Comparison of ENCODE assay signal across 23 cellular contexts in the genomic region with DNA sequence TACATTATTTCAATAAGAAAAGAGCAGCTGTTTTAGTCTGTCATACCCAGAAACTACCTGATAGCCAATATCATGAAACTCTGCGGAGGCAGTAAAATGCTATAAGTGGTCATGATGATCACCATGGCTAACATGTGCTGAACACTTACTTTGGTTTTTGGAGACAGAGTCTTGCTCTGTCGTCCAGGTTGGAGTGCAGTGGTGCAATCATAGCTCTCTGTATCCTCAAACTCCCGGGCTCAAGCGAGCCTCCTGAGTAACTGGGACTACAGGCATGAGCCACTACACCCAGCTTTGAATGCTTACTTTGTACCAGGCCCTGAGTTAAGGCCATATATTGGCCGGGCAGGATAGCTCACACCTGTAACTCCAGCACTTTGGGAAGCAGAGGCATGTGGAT.
"Had no signal": no experiment of that assay in that cellular context is flagged by ENCODE, and none has a peak within 500 bp of the region (broad histone marks: within the 10 kb centered on the region; RNA-seq: fewer than 3 reads in every experiment).

No MANE protein-coding gene starts in this region.

- H3K4me1 ChIP-seq: SJCRH30 had no signal

- H3K27ac ChIP-seq: brain microvascular endothelial cell, SJCRH30, SK-N-MC had no signal

- ATAC-seq: activated CD8-positive, alpha-beta T cell treated with anti-CD3 and anti-CD28 coated beads for 36 hours; activated T-cell treated with anti-CD3 and anti-CD28 coated beads, Interleukin-2, amount 50 U/mL, for 72 hours; activated T-helper 17 cell treated with anti-CD3 and anti-CD28 coated beads, Interleukin-2, amount 50 U/mL, for 72 hours; Panc1 had no signal

- H3K4me3 Mint-ChIP-seq: activated CD4-positive, alpha-beta T cell treated with anti-CD3 and anti-CD28 coated beads, Interleukin-2, amount 10 ng/mL, durations not matched to agents 24 days and 14 days; activated CD8-positive, alpha-beta T cell treated with anti-CD3 and anti-CD28 coated beads for 36 hours; activated naive CD8-positive, alpha-beta T cell treated with anti-CD3 and anti-CD28 coated beads for 36 hours; activated T-cell treated with anti-CD3 and anti-CD28 coated beads, Interleukin-2, amount 50 U/mL, for 72 hours; activated T-helper 17 cell treated with anti-CD3 and anti-CD28 coated beads, Interleukin-2, amount 50 U/mL, for 72 hours had no signal

- DNase-seq: activated CD4-positive, alpha-beta T cell treated with anti-CD3 and anti-CD28 coated beads, Interleukin-2, amount 10 ng/mL, durations not matched to agents 24 days and 14 days; activated CD4-positive, alpha-beta T cell treated with anti-CD3 and anti-CD28 coated beads, Interleukin-2, amount 50 U/mL, for 4 hours; activated CD8-positive, alpha-beta T cell treated with anti-CD3 and anti-CD28 coated beads for 36 hours; activated effector memory CD4-positive, alpha-beta T cell treated with anti-CD3 and anti-CD28 coated beads, Interleukin-2, amount 50 U/mL, for 16 hours; activated naive CD4-positive, alpha-beta T cell; activated naive CD4-positive, alpha-beta T cell treated with anti-CD3 and anti-CD28 coated beads, Interleukin-2, amount 50 U/mL, for 16 hours; activated naive CD8-positive, alpha-beta T cell treated with anti-CD3 and anti-CD28 coated beads for 36 hours; activated T-cell treated with anti-CD3 and anti-CD28 coated beads, Interleukin-2, amount 50 U/mL, for 1 hour; activated T-cell treated with anti-CD3 and anti-CD28 coated beads, Interleukin-2, amount 50 U/mL, for 72 hours; amniotic stem cell; aorta; brain microvascular endothelial cell; central memory CD4-positive, alpha-beta T cell; Kasumi-1; MG63; NCI-H1048; NCI-H1436 treated with DMSO at 0.1 percent for 48 hours; NCI-H1694 treated with DMSO at 0.1 percent for 48 hours; SJCRH30 had no signal

- H3K27me3 Mint-ChIP-seq: activated naive CD8-positive, alpha-beta T cell treated with anti-CD3 and anti-CD28 coated beads for 36 hours had no signal

- FAIRE-seq: TTC549 had no signal

- H3K36me3 ChIP-seq: brain microvascular endothelial cell, MG63, SJCRH30 had no signal

- H3K4me3 ChIP-seq: MG63, SJCRH30, SK-N-MC had no signal

- H3K9me3 ChIP-seq: MG63, SJCRH30 had no signal

- H3K27ac Mint-ChIP-seq: activated CD4-positive, alpha-beta T cell treated with anti-CD3 and anti-CD28 coated beads, Interleukin-2, amount 10 ng/mL, durations not matched to agents 24 days and 14 days; activated CD8-positive, alpha-beta T cell treated with anti-CD3 and anti-CD28 coated beads for 36 hours; activated naive CD8-positive, alpha-beta T cell treated with anti-CD3 and anti-CD28 coated beads for 36 hours; activated T-cell treated with anti-CD3 and anti-CD28 coated beads, Interleukin-2, amount 50 U/mL, for 72 hours; activated T-helper 17 cell treated with anti-CD3 and anti-CD28 coated beads, Interleukin-2, amount 50 U/mL, for 72 hours had no signal

- H3K9me3 Mint-ChIP-seq: activated CD4-positive, alpha-beta T cell treated with anti-CD3 and anti-CD28 coated beads, Interleukin-2, amount 10 ng/mL, durations not matched to agents 24 days and 14 days; activated CD8-positive, alpha-beta T cell treated with anti-CD3 and anti-CD28 coated beads for 36 hours; activated naive CD8-positive, alpha-beta T cell treated with anti-CD3 and anti-CD28 coated beads for 36 hours; activated T-cell treated with anti-CD3 and anti-CD28 coated beads, Interleukin-2, amount 50 U/mL, for 72 hours; activated T-helper 17 cell treated with anti-CD3 and anti-CD28 coated beads, Interleukin-2, amount 50 U/mL, for 72 hours had no signal

- H3K36me3 Mint-ChIP-seq: activated naive CD8-positive, alpha-beta T cell treated with anti-CD3 and anti-CD28 coated beads for 36 hours had no signal

- H3K4me1 Mint-ChIP-seq: activated T-helper 17 cell treated with anti-CD3 and anti-CD28 coated beads, Interleukin-2, amount 50 U/mL, for 72 hours had no signal

- H3K27me3 ChIP-seq: brain microvascular endothelial cell, MG63, SJCRH30 had no signal
